ENCODE assay signal across 10 cellular contexts in the genomic region with DNA sequence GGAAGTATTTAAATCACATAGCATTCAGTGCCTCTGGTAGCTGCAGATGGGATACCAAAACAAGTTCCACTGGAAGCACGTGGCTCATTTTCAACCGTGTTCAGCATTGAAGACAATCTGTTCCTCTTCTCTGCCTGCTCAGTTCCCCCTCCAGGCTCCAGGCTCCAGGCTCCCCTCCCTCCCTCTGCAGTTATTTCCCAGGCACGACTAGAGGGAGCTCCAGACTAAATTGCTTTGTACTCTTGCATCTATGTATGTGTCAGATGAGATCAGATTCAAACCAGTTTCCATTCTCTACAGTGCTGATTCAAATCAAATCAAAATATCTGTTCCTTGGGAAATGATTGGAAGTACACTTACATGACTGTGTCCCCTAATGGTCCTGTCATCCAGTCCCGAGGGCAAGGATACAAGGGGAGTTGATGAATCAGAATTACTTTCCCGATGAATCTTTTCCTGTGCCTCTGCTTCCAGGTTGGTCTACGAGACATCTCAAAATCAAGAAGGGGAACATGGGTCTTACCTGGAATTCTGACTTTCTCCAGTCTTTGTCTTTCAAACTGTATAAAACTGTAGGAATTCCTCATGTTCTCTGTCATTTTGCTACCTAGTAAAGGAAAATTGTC.
DNase-seq lines count a peak whose midpoint lies in the region; ATAC-seq and TF ChIP-seq lines count a peak whose summit lies in the region.
"Had no signal": no experiment of that assay in that cellular context is flagged by ENCODE, and none has a peak within 500 bp of the region (broad histone marks: within the 10 kb centered on the region; RNA-seq: fewer than 3 reads in every experiment).

No MANE protein-coding gene starts in this region.

- peaks cover 0 to 4% (median 0%) of the 10 kb centered on the region in 5 donors for H3K27me3 Mint-ChIP-seq in naive thymus-derived CD4-positive, alpha-beta T cell
- no peaks in the 10 kb centered on the region for H3K27me3 Mint-ChIP-seq in CD8-positive, alpha-beta T cell (ENCODE audit: low read depth)
- no peaks in the 10 kb centered on the region for H3K27me3 Mint-ChIP-seq in natural killer cell (ENCODE audit: low read depth in 2 of 2)

- H3K27me3 ChIP-seq in brain microvascular endothelial cell (replicated peaks): no peaks in the 10 kb centered on the region
- H3K27me3 ChIP-seq in naive thymus-derived CD4-positive, alpha-beta T cell (ENCODE audit: control insufficient read depth in 2 of 2, insufficient read depth in 2 of 2, low read length in 2 of 2): no peaks in the 10 kb centered on the region
- no peaks in the 10 kb centered on the region for H3K27me3 ChIP-seq in CD8-positive, alpha-beta T cell (ENCODE audit: insufficient read depth, low read length)

- DNase-seq in DMS153 treated with DMSO at 0.1 percent for 48 hours (lab: John Stamatoyannopoulos, UW; ENCODE audit: unreplicated experiment): peak; percentile 2
- DNase-seq in NCI-H69 (lab: John Stamatoyannopoulos, UW): peak; percentile 54
- DNase-seq in brain microvascular endothelial cell: no peak
- DNase-seq in mucosa of descending colon: peak in 1 of 3 donors; percentile 35
- no peak for DNase-seq in naive thymus-derived CD4-positive, alpha-beta T cell
- no peak for DNase-seq in NCI-H446 (lab: John Stamatoyannopoulos, UW)
- no peak for DNase-seq in CD8-positive, alpha-beta T cell
- no peak for DNase-seq in natural killer cell
- DNase-seq: effector CD4-positive, alpha-beta T cell had no signal

- POLR2A ChIA-PET in naive thymus-derived CD4-positive, alpha-beta T cell (lab: Charles Lee): no interaction called here
- POLR2A ChIA-PET in CD8-positive, alpha-beta T cell (lab: Charles Lee): no interaction called here

- H3K4me3 ChIP-seq in brain microvascular endothelial cell (ENCODE audit: low read depth, low read length) (no peak overlapping the region), mucosa of descending colon (no peak overlapping the region)
- H3K4me3 ChIP-seq in naive thymus-derived CD4-positive, alpha-beta T cell (ENCODE audit: low read length): no peak overlapping the region
- H3K4me3 ChIP-seq in CD8-positive, alpha-beta T cell (ENCODE audit: low read depth, low read length): no peak overlapping the region

- H3K9me3 Mint-ChIP-seq in naive thymus-derived CD4-positive, alpha-beta T cell: peaks cover 0 to 3% (median 0%) of the 10 kb centered on the region in 11 donors
- H3K9me3 Mint-ChIP-seq in CD8-positive, alpha-beta T cell: no peaks in the 10 kb centered on the region
- H3K9me3 Mint-ChIP-seq in natural killer cell: peaks cover 3 to 7% of the 10 kb centered on the region in 2 donors

- peak; percentile 53 for ATAC-seq in mucosa of descending colon
- ATAC-seq in naive thymus-derived CD4-positive, alpha-beta T cell: no peak
- no peak for ATAC-seq in CD8-positive, alpha-beta T cell
- no peak for ATAC-seq in natural killer cell

- peaks cover 0 to 1% (median 0%) of the 10 kb centered on the region in 7 donors for H3K4me1 Mint-ChIP-seq in naive thymus-derived CD4-positive, alpha-beta T cell
- H3K4me1 Mint-ChIP-seq in CD8-positive, alpha-beta T cell (ENCODE audit: low read depth): no peaks in the 10 kb centered on the region
- H3K4me1 Mint-ChIP-seq in natural killer cell: no peaks in the 10 kb centered on the region

- in situ Hi-C loops in brain microvascular endothelial cell (cut with HindIII; ENCODE audit: low pct_ligation_motif_present, low sequenced_read_pairs): no loop called here

- H3K27ac Mint-ChIP-seq in naive thymus-derived CD4-positive, alpha-beta T cell: no peak overlapping the region
- H3K27ac Mint-ChIP-seq in CD8-positive, alpha-beta T cell: no peak overlapping the region
- no peak overlapping the region for H3K27ac Mint-ChIP-seq in natural killer cell

- CTCF ChIA-PET in naive thymus-derived CD4-positive, alpha-beta T cell (lab: Charles Lee): interaction anchor here (0.7 kb wide), 1 partner anchor 67 kb away, joined by 4 read pairs; no protein-coding TSS in a partner anchor
- CTCF ChIA-PET in CD8-positive, alpha-beta T cell (lab: Charles Lee): no interaction called here

- no peaks in the 10 kb centered on the region for H3K4me1 ChIP-seq in mucosa of descending colon (ENCODE audit: low read depth)
- H3K4me1 ChIP-seq in naive thymus-derived CD4-positive, alpha-beta T cell (ENCODE audit: control insufficient read depth in 2 of 2, insufficient read depth in 2 of 2, low read length in 2 of 2): no peaks in the 10 kb centered on the region
- H3K4me1 ChIP-seq in CD8-positive, alpha-beta T cell (ENCODE audit: insufficient read depth, low read length): no peaks in the 10 kb centered on the region

- H3K9me3 ChIP-seq in mucosa of descending colon: no peaks in the 10 kb centered on the region
- H3K9me3 ChIP-seq in naive thymus-derived CD4-positive, alpha-beta T cell (ENCODE audit: control insufficient read depth in 2 of 3, low read length in 3 of 3): no peaks in the 10 kb centered on the region
- H3K9me3 ChIP-seq in CD8-positive, alpha-beta T cell (ENCODE audit: low read length): no peaks in the 10 kb centered on the region

- H3K36me3 Mint-ChIP-seq in naive thymus-derived CD4-positive, alpha-beta T cell: no peaks in the 10 kb centered on the region
- no peaks in the 10 kb centered on the region for H3K36me3 Mint-ChIP-seq in CD8-positive, alpha-beta T cell
- no peaks in the 10 kb centered on the region for H3K36me3 Mint-ChIP-seq in natural killer cell

- H3K4me3 Mint-ChIP-seq in naive thymus-derived CD4-positive, alpha-beta T cell: no peak overlapping the region
- H3K4me3 Mint-ChIP-seq in CD8-positive, alpha-beta T cell: no peak overlapping the region
- H3K4me3 Mint-ChIP-seq in natural killer cell: no peak overlapping the region

- H3K27ac ChIP-seq in brain microvascular endothelial cell: no peak overlapping the region
- H3K27ac ChIP-seq in naive thymus-derived CD4-positive, alpha-beta T cell (ENCODE audit: low read depth, low read length): no peak overlapping the region
- H3K27ac ChIP-seq in CD8-positive, alpha-beta T cell (ENCODE audit: low read depth, low read length): no peak overlapping the region
- H3K27ac ChIP-seq: KMS-11 had no signal

- intact Hi-C loops in mucosa of descending colon (cut with DNase I, micrococcal nuclease) (no loop called here), natural killer cell (cut with micrococcal nuclease) (no loop called here)
- intact Hi-C loops in naive thymus-derived CD4-positive, alpha-beta T cell (cut with micrococcal nuclease): no loop called here
- intact Hi-C loops in CD8-positive, alpha-beta T cell (cut with DNase I, micrococcal nuclease): no loop called here

- H3K36me3 ChIP-seq in brain microvascular endothelial cell (replicated peaks) (no peaks in the 10 kb centered on the region), mucosa of descending colon (ENCODE audit: low read depth) (no peaks in the 10 kb centered on the region)
- H3K36me3 ChIP-seq in naive thymus-derived CD4-positive, alpha-beta T cell (ENCODE audit: control insufficient read depth in 2 of 3, insufficient read depth in 3 of 3, low read length in 3 of 3): no peaks in the 10 kb centered on the region
- H3K36me3 ChIP-seq in CD8-positive, alpha-beta T cell (ENCODE audit: insufficient read depth, low read length): no peaks in the 10 kb centered on the region

- TF ChIP-seq CTCF in brain microvascular endothelial cell (IDR thresholded peaks at IDR 0.05; ENCODE audit: low read depth, low read length, missing control alignments) (peak; percentile 44), mucosa of descending colon (IDR thresholded peaks at IDR 0.05) (no peak), natural killer cell (IDR thresholded peaks at IDR 0.05) (no peak)
- TF ChIP-seq CTCF in CD8-positive, alpha-beta T cell (IDR thresholded peaks at IDR 0.05): no peak

Comparison
In these comparisons a context has a peak if more than half of its experiments do, and no peak if none do; other contexts are left out.
1. DNase-seq: peak in DMS153 treated with DMSO at 0.1 percent for 48 hours (single experiment) and NCI-H69 (single experiment); none in brain microvascular endothelial cell (single experiment), naive thymus-derived CD4-positive, alpha-beta T cell (0 of 9), NCI-H446 (0 of 2), CD8-positive, alpha-beta T cell (0 of 7) and natural killer cell (single experiment).